ENCODE assay signal across 8 cellular contexts in genomic region chr7:6578114-6579084, GRCh38. TPM values are rescaled to one million over a fixed set of nuclear protein-coding genes. Genes with fewer than 3 reads are reported as not detected.
DNase-seq lines count a peak whose midpoint lies in the region; ATAC-seq and TF ChIP-seq lines count a peak whose summit lies in the region.

No MANE protein-coding gene starts in this region.

- H3K4me1 ChIP-seq in prostate gland (replicated peaks), result no peaks in the 10 kb centered on the region

- ATAC-seq in GM21360 (IDR thresholded peaks at IDR 0.05; ENCODE audit: unreplicated experiment) (no peak), HG03280 (IDR thresholded peaks at IDR 0.05; ENCODE audit: unreplicated experiment) (no peak)

- peaks cover 0 to 17% of the 10 kb centered on the region in 2 donors for H3K36me3 ChIP-seq in prostate gland

- peak overlapping the region; percentile 87 for H3K27ac ChIP-seq in RWPE1
- peak overlapping the region in 1 of 2 donors; percentile 90 for H3K27ac ChIP-seq in prostate gland

- peak overlapping the region; percentile 95 for H3K4me3 ChIP-seq in epithelial cell of proximal tubule (ENCODE audit: low read depth, low read length)
- H3K4me3 ChIP-seq in prostate gland, result peak overlapping the region; percentile 60 to 61

- H3K9me3 ChIP-seq in prostate gland, result no peaks in the 10 kb centered on the region

- TF ChIP-seq CTCF in RWPE1 (conservative IDR thresholded peaks at IDR 0.05; ENCODE audit: low read depth) (no peak), epithelial cell of proximal tubule (conservative IDR thresholded peaks at IDR 0.05; ENCODE audit: low read depth, low read length) (no peak), prostate gland (IDR thresholded peaks at IDR 0.05) (no peak)

- POLR2A ChIA-PET in RWPE1 (lab: Yijun Ruan, JAX; ENCODE audit: low non-redundant PET), result no interaction called here

- CTCF ChIA-PET in RWPE1 (lab: Yijun Ruan, JAX), result interaction anchor here (0.5 to 2.6 kb wide), 3 partner anchors 11 to 1695 kb away, joined by 3 to 12 read pairs (median 4); partner anchors contain the start of genes INTS15 and RADIL

- no peaks in the 10 kb centered on the region for H3K27me3 ChIP-seq in prostate gland (replicated peaks; ENCODE audit: insufficient read depth)

- DNase-seq in EH (ENCODE audit: low read depth), result peak; percentile 26
- no peak for DNase-seq in RWPE1 (ENCODE audit: low spot score)
- DNase-seq in epithelial cell of proximal tubule (ENCODE audit: low read depth), result no peak
- DNase-seq in prostate gland (ENCODE audit: low spot score), result no peak
- no peak for DNase-seq in SHP77 (lab: John Stamatoyannopoulos, UW)
- DNase-seq in RPMI8226, result no peak

- intact Hi-C loops in prostate gland (cut with DNase I), result no loop called here

- TF ChIP-seq POLR2A in prostate gland (IDR thresholded peaks at IDR 0.05), result no peak

- 85% methylated on average over 18 of the region's 18 CpGs for WGBS in prostate gland

RNA-seq across cellular contexts. Expression of gene ZDHHC4, which starts 1.1 kb away (rescaled TPM):
- total RNA-seq in epithelial cell of proximal tubule (37.5 and 55.1 TPM in 2 replicates), prostate gland (10 to 100 TPM; 69.9 to 73.3 TPM)

RNA-seq across cellular contexts. Expression of gene INTS15, which starts 11.4 kb away (rescaled TPM):
- total RNA-seq in epithelial cell of proximal tubule, result 23.1 and 36.0 TPM in 2 replicates
- 10 to 100 TPM; 38.3 to 38.7 TPM for total RNA-seq in prostate gland

RNA-seq across cellular contexts. Expression of gene GRID2IP, which starts 27.1 kb away (rescaled TPM):
- not detected in 2 replicates for total RNA-seq in epithelial cell of proximal tubule
- total RNA-seq in prostate gland, result 1 to 10 TPM in 1 of 2 donors, under 1 TPM in 1; 0.73 to 2.6 TPM

RNA-seq across cellular contexts. Expression of gene ZNF853, which starts 37.0 kb away (rescaled TPM):
- total RNA-seq in epithelial cell of proximal tubule (5.6 and 9.9 TPM in 2 replicates), prostate gland (10 to 100 TPM; 16.5 to 17.2 TPM)

RNA-seq across cellular contexts. Expression of gene ZNF316, which starts 58.7 kb away (rescaled TPM):
- 9.5 and 12.6 TPM in 2 replicates for total RNA-seq in epithelial cell of proximal tubule
- 10 to 100 TPM; 39.2 to 53.8 TPM for total RNA-seq in prostate gland
